ENCODE assay signal across 16 cellular contexts in the genomic region with DNA sequence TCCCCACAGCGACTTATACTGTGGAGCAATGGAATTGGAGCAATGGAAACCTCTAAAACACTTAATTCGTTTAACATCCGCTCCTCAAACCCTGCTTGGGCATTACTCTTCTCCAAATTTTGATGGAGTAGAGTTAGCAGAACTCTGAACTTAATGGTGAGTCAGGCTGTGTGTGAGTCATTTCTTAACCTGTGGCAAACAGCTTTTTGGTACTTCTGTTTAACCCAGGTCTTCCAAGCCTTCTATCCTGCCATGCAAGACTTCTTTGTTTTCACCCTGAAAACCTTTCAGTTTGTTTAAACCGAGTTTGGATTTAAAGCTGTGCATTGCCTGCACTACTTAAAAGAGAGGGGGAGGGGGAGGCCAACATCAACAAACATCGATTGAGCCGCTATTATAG. TPM values are rescaled to one million over a fixed set of nuclear protein-coding genes. Genes with fewer than 3 reads are reported as not detected.
DNase-seq lines count a peak whose midpoint lies in the region; ATAC-seq, FAIRE-seq and TF ChIP-seq lines count a peak whose summit lies in the region.
"Had no signal": no experiment of that assay in that cellular context is flagged by ENCODE, and none has a peak within 500 bp of the region (broad histone marks: within the 10 kb centered on the region; RNA-seq: fewer than 3 reads in every experiment).

No MANE protein-coding gene starts in this region.

- ATAC-seq in GM18519 (IDR thresholded peaks at IDR 0.05; ENCODE audit: low FRiP score, unreplicated experiment) (peak; percentile 19), HG03060 (IDR thresholded peaks at IDR 0.05; ENCODE audit: low read depth, unreplicated experiment) (peak; percentile 31), GM19023 (IDR thresholded peaks at IDR 0.05; ENCODE audit: unreplicated experiment) (no peak)
- ATAC-seq: WTC11 had no signal

- TF ChIP-seq CTCF in astrocyte (IDR thresholded peaks at IDR 0.05; ENCODE audit: insufficient read depth, low read depth, low read length) = no peak
- TF ChIP-seq CTCF in GM10266 (IDR thresholded peaks at IDR 0.05; ENCODE audit: control insufficient read depth, insufficient read depth, low read depth, missing control alignments) = no peak

- in situ Hi-C loops in ACHN (cut with HindIII; ENCODE audit: low pct_ligation_motif_present, low pct_unique_long_range_greater_than_20kb, low sequenced_read_pairs) = no loop called here

- no peak overlapping the region for H3K4me3 Mint-ChIP-seq in astrocyte (ENCODE audit: unreplicated experiment)
- H3K4me3 Mint-ChIP-seq: activated naive CD8-positive, alpha-beta T cell treated with anti-CD3 and anti-CD28 coated beads, Interleukin-2, amount 10 ng/mL, durations not matched to agents 7 days and 5 days; central memory CD8-positive, alpha-beta T cell; memory B cell; WTC11 had no signal

- no peaks in the 10 kb centered on the region for H4K20me1 ChIP-seq in astrocyte (ENCODE audit: insufficient read depth, low read length)

- peak overlapping the region; percentile 33 for H3K4me2 ChIP-seq in astrocyte (ENCODE audit: low read length)

- no peak overlapping the region for H3K9ac ChIP-seq in astrocyte (ENCODE audit: low read length)

- H3K4me1 Mint-ChIP-seq in astrocyte (ENCODE audit: low read depth, unreplicated experiment) = no peaks in the 10 kb centered on the region

- no peaks in the 10 kb centered on the region for H3K9me3 ChIP-seq in astrocyte (ENCODE audit: insufficient read depth, low read depth, low read length)

- H3K36me3 ChIP-seq in astrocyte (ENCODE audit: insufficient read depth, low read length) = no peaks in the 10 kb centered on the region
- H3K36me3 ChIP-seq: stomach had no signal

- peak; percentile 85 for FAIRE-seq in astrocyte (lab: Jason Lieb, UNC)
- FAIRE-seq: G401.6, small intestine had no signal

- H3K27me3 ChIP-seq in astrocyte (ENCODE audit: insufficient read depth, low read length) = no peaks in the 10 kb centered on the region

- H3K4me1 ChIP-seq in astrocyte (ENCODE audit: insufficient read depth, low read length) = peaks cover 3% of the 10 kb centered on the region

- no peak overlapping the region for H2AFZ ChIP-seq in astrocyte (ENCODE audit: low read depth, low read length)

- H3K27ac Mint-ChIP-seq in astrocyte (ENCODE audit: unreplicated experiment) = no peak overlapping the region
- H3K27ac Mint-ChIP-seq: activated naive CD8-positive, alpha-beta T cell treated with anti-CD3 and anti-CD28 coated beads, Interleukin-2, amount 10 ng/mL, durations not matched to agents 7 days and 5 days; memory B cell; WTC11 had no signal

- H3K4me3 ChIP-seq in astrocyte (ENCODE audit: insufficient read depth, low read depth, low read length) = no peak overlapping the region
- H3K4me3 ChIP-seq: stomach had no signal

- no peaks in the 10 kb centered on the region for H3K27me3 Mint-ChIP-seq in astrocyte (ENCODE audit: low read depth, unreplicated experiment)
- H3K27me3 Mint-ChIP-seq: central memory CD8-positive, alpha-beta T cell; memory B cell had no signal

- DNase-seq in Daoy (ENCODE audit: low read depth) (peak; percentile 5), astrocyte (ENCODE audit: low read depth) (peak; percentile 34), ACHN (no peak), NCI-H2171 (lab: John Stamatoyannopoulos, UW) (no peak), GM10266 (ENCODE audit: extremely low spot score) (no peak)
- DNase-seq: activated naive CD8-positive, alpha-beta T cell treated with anti-CD3 and anti-CD28 coated beads, Interleukin-2, amount 10 ng/mL, durations not matched to agents 7 days and 5 days; occipital lobe; small intestine; stomach had no signal

- H3K36me3 Mint-ChIP-seq in astrocyte (ENCODE audit: low read depth, unreplicated experiment) = no peaks in the 10 kb centered on the region
- H3K36me3 Mint-ChIP-seq: activated naive CD8-positive, alpha-beta T cell treated with anti-CD3 and anti-CD28 coated beads, Interleukin-2, amount 10 ng/mL, durations not matched to agents 7 days and 5 days; memory B cell had no signal

- H3K79me2 ChIP-seq in astrocyte (ENCODE audit: insufficient read depth, low read length) = no peaks in the 10 kb centered on the region

- no peaks in the 10 kb centered on the region for H3K9me3 Mint-ChIP-seq in astrocyte (ENCODE audit: unreplicated experiment)
- H3K9me3 Mint-ChIP-seq: activated naive CD8-positive, alpha-beta T cell treated with anti-CD3 and anti-CD28 coated beads, Interleukin-2, amount 10 ng/mL, durations not matched to agents 7 days and 5 days; central memory CD8-positive, alpha-beta T cell; memory B cell; WTC11 had no signal

- H3K27ac ChIP-seq in astrocyte (ENCODE audit: low read depth, low read length) = no peak overlapping the region
- H3K27ac ChIP-seq: stomach had no signal

RNA-seq across cellular contexts. Expression of a gene that starts 3.6 kb away (rescaled TPM):
- 0.80 TPM in 2 replicates for total RNA-seq in Daoy (2014; rRNA removed; shearing (Covaris generic))
- total RNA-seq in astrocyte = 16.7 and 36.9 TPM in 2 replicates

Comparison
In these comparisons a context has a peak if more than half of its experiments do, and no peak if none do; other contexts are left out.
1. DNase-seq: peak in Daoy (single experiment) and astrocyte (single experiment); none in ACHN (single experiment), NCI-H2171 (single experiment) and GM10266 (single experiment).